ENCODE assay signal across 8 cellular contexts in genomic region chr15:59138243-59138642, GRCh38. TPM values are rescaled to one million over a fixed set of nuclear protein-coding genes. Genes with fewer than 3 reads are reported as not detected.
DNase-seq lines count a peak whose midpoint lies in the region; ATAC-seq and TF ChIP-seq lines count a peak whose summit lies in the region.

No MANE protein-coding gene starts in this region.

- peak; percentile 52 for ATAC-seq in GM18520 (IDR thresholded peaks at IDR 0.05; ENCODE audit: unreplicated experiment)
- ATAC-seq in mucosa of descending colon = peak; percentile 74

- POLR2A ChIA-PET in A673 (lab: Charles Lee; ENCODE audit: low non-redundant PET) = no interaction called here

- no peak overlapping the region for H3K27ac ChIP-seq in A673 (ENCODE audit: low read depth, low read length, poor library complexity, severe bottlenecking)
- H3K27ac ChIP-seq in thyroid gland = no peak overlapping the region

- H3K9me3 Mint-ChIP-seq in dendritic cell treated with granulocyte-macrophage colony-stimulating factor and Interleukin-4, amounts not matched to agents 40 ng/mL and 50 ng/mL, for 4 days = no peaks in the 10 kb centered on the region

- no peak for TF ChIP-seq POLR2A in thyroid gland (IDR thresholded peaks at IDR 0.05)

- H3K9me3 ChIP-seq in A673 (ENCODE audit: low read depth, low read length, poor library complexity, severe bottlenecking) (no peaks in the 10 kb centered on the region), mucosa of descending colon (no peaks in the 10 kb centered on the region), thyroid gland (no peaks in the 10 kb centered on the region)

- no TSS peak for BruUV-seq in A673 (replicated peaks; lab: Mats Ljungman, UMichigan)

- DNase-seq in A673 (ENCODE audit: low spot score) (peak; percentile 53), Kasumi-1 (lab: John Stamatoyannopoulos, UW) (peak; percentile 54 to 60), mucosa of descending colon (peak in 2 of 3 donors; percentile 73), thyroid gland (peak; percentile 25 to 30), GOT3 (lab: John Stamatoyannopoulos, UW) (no peak)
- peak; percentile 4 for DNase-seq in activated CD4-positive, CD25-positive, alpha-beta regulatory T cell treated with anti-CD3 and anti-CD28 coated beads, Interleukin-2, amount 50 U/mL, for 16 hours (ENCODE audit: low read depth, low spot score)

- CTCF ChIA-PET in A673 (lab: Charles Lee) = no interaction called here

- no peaks in the 10 kb centered on the region for H3K27me3 Mint-ChIP-seq in dendritic cell treated with granulocyte-macrophage colony-stimulating factor and Interleukin-4, amounts not matched to agents 40 ng/mL and 50 ng/mL, for 4 days

- intact Hi-C loops in A673 (cut with micrococcal nuclease; ENCODE audit: unreplicated experiment) = no loop called here
- intact Hi-C loops in dendritic cell treated with granulocyte-macrophage colony-stimulating factor and Interleukin-4, amounts not matched to agents 40 ng/mL and 50 ng/mL, for 4 days (cut with micrococcal nuclease) = loop anchor here (2.0 kb wide), 1 partner anchor 157 kb away; no protein-coding TSS in a partner anchor
- intact Hi-C loops in mucosa of descending colon (cut with DNase I, micrococcal nuclease) = no loop called here
- intact Hi-C loops in thyroid gland (cut with DNase I) = no loop called here

- no peak overlapping the region for H3K4me3 Mint-ChIP-seq in dendritic cell treated with granulocyte-macrophage colony-stimulating factor and Interleukin-4, amounts not matched to agents 40 ng/mL and 50 ng/mL, for 4 days

- H3K4me1 Mint-ChIP-seq in dendritic cell treated with granulocyte-macrophage colony-stimulating factor and Interleukin-4, amounts not matched to agents 40 ng/mL and 50 ng/mL, for 4 days (ENCODE audit: low read depth) = peaks cover 40% of the 10 kb centered on the region

- H3K36me3 ChIP-seq in A673 (ENCODE audit: insufficient read depth, low read length, poor library complexity, severe bottlenecking) = peaks cover 35% of the 10 kb centered on the region
- no peaks in the 10 kb centered on the region for H3K36me3 ChIP-seq in mucosa of descending colon (ENCODE audit: low read depth)
- H3K36me3 ChIP-seq in thyroid gland = peaks cover 11 to 18% of the 10 kb centered on the region in 2 donors

- H3K4me3 ChIP-seq in A673 (ENCODE audit: low read depth, low read length, poor library complexity, severe bottlenecking) = no peak overlapping the region
- H3K4me3 ChIP-seq in mucosa of descending colon = no peak overlapping the region
- no peak overlapping the region for H3K4me3 ChIP-seq in thyroid gland (replicated peaks in 1 of 3)

- peak; percentile 60 for TF ChIP-seq CTCF in A673 (conservative IDR thresholded peaks at IDR 0.05; ENCODE audit: low read depth, low read length)
- TF ChIP-seq CTCF in mucosa of descending colon (IDR thresholded peaks at IDR 0.05) = peak; percentile 28
- peak in 3 of 6 experiments; percentile 20 to 40 (median 39) for TF ChIP-seq CTCF in thyroid gland (IDR thresholded peaks at IDR 0.05)

- H3K27ac Mint-ChIP-seq in dendritic cell treated with granulocyte-macrophage colony-stimulating factor and Interleukin-4, amounts not matched to agents 40 ng/mL and 50 ng/mL, for 4 days = peak overlapping the region; percentile 20

- H3K27me3 ChIP-seq in A673 (replicated peaks; ENCODE audit: insufficient read depth, low read depth, low read length, poor library complexity) = no peaks in the 10 kb centered on the region
- H3K27me3 ChIP-seq in thyroid gland = no peaks in the 10 kb centered on the region

- peaks cover 98% of the 10 kb centered on the region for H3K36me3 Mint-ChIP-seq in dendritic cell treated with granulocyte-macrophage colony-stimulating factor and Interleukin-4, amounts not matched to agents 40 ng/mL and 50 ng/mL, for 4 days (ENCODE audit: low read depth)

- 67 to 80% methylated on average over 7 of the region's 7 CpGs for WGBS in thyroid gland, 2 donors

- H3K4me1 ChIP-seq in A673 (ENCODE audit: insufficient read depth, low read length, poor library complexity, severe bottlenecking) (no peaks in the 10 kb centered on the region), mucosa of descending colon (ENCODE audit: low read depth) (peaks cover 4% of the 10 kb centered on the region), thyroid gland (no peaks in the 10 kb centered on the region)

RNA-seq across cellular contexts. Expression of gene CCNB2, which starts 33.3 kb away (rescaled TPM):
- total RNA-seq in A673 (2021) (123 and 129 TPM in 2 replicates), mucosa of descending colon (10 to 100 TPM in 1 of 3 donors, 1 to 10 TPM in 2; 3.0 to 29.3 (median 8.7) TPM), thyroid gland (1 to 10 TPM; 1.1 to 2.1 (median 1.7) TPM)
